21 cellular contexts compared by ENCODE assay signal in genomic region chr11:17397311-17398002, GRCh38. TPM values are rescaled to one million over a fixed set of nuclear protein-coding genes. Genes with fewer than 3 reads are reported as not detected.
"Had no signal": no experiment of that assay in that cellular context is flagged by ENCODE, and none has a peak within 500 bp of the region (broad histone marks: within the 10 kb centered on the region; RNA-seq: fewer than 3 reads in every experiment).

No MANE protein-coding gene starts in this region.

- DNase-seq: KBM-7, MV-4-11, NCI-H1048, NCI-H1105, NCI-H1417, NCI-H1436 treated with DMSO at 0.1 percent for 48 hours, NCI-H1694, NCI-H1930, NCI-H2081, NCI-H2107, NCI-H2227 treated with DMSO at 0.1 percent for 48 hours, NCI-H524, NCI-H526 treated with DMSO at 0.1 percent for 48 hours, NCI-H748 treated with DMSO at 0.1 percent for 48 hours, PC-3, SHP77 had no signal

- ATAC-seq: Panc1, PC-3 had no signal

- FAIRE-seq: HTR-8/SVneo had no signal

- H3K27ac ChIP-seq: HL-60, RWPE1 had no signal

RNA-seq across cellular contexts. Expression of gene KCNJ11, which starts 9.0 kb away (rescaled TPM):
- total RNA-seq: SK-MEL-5 had no signal
